In the genomic region with DNA sequence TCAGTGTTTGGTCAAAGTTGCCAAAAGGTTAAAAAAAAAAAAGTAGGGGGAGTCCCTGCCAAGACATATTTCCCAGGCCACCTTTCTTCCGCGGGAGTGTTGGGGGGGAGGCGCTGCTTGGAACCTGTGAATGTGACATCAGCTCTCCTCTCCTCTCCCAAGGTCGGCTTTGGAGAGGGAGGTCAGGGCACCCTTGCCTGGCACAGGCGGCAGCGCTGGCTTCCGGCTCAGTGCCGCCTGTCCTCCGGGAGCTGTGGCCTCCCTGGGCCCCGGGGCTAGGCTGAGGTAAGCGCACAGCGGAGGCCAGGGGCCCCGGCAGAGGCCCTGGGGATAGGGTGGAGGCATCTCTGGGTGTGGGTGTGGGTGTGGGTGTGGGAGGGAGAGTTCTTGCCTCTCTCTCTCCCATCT, we compare ENCODE assay signal across 17 cellular contexts. TPM values are rescaled to one million over a fixed set of nuclear protein-coding genes. Genes with fewer than 3 reads are reported as not detected.
DNase-seq lines count a peak whose midpoint lies in the region; ATAC-seq and TF ChIP-seq lines count a peak whose summit lies in the region.
"Had no signal": no experiment of that assay in that cellular context is flagged by ENCODE, and none has a peak within 500 bp of the region (broad histone marks: within the 10 kb centered on the region; RNA-seq: fewer than 3 reads in every experiment).

No MANE protein-coding gene starts in this region.

- ATAC-seq in activated CD4-positive, alpha-beta T cell treated with anti-CD3 and anti-CD28 coated beads for 36 hours: no peak
- no peak for ATAC-seq in GM19455 (IDR thresholded peaks at IDR 0.05; ENCODE audit: unreplicated experiment)
- ATAC-seq: activated T-helper 17 cell treated with anti-CD3 and anti-CD28 coated beads, Interleukin-2, amount 50 U/mL, for 72 hours; right cardiac atrium; stimulated activated naive CD8-positive, alpha-beta T cell treated with anti-CD3 and anti-CD28 coated beads, Interleukin-15, amount 100 ng/mL, for 72 hours had no signal

- 45% methylated on average over 13 of the region's 13 CpGs for WGBS in prostate gland

- peak overlapping the region; percentile 81 for H3K4me3 Mint-ChIP-seq in Calu3 (ENCODE audit: low read depth, unreplicated experiment)
- H3K4me3 Mint-ChIP-seq in activated CD4-positive, alpha-beta T cell treated with anti-CD3 and anti-CD28 coated beads for 36 hours: no peak overlapping the region
- H3K4me3 Mint-ChIP-seq: central memory CD8-positive, alpha-beta T cell; stimulated activated naive CD8-positive, alpha-beta T cell treated with anti-CD3 and anti-CD28 coated beads, Interleukin-15, amount 100 ng/mL, for 72 hours had no signal

- H3K4me1 Mint-ChIP-seq in Calu3 (ENCODE audit: low read depth, unreplicated experiment): peaks cover 31% of the 10 kb centered on the region
- peaks cover 15% of the 10 kb centered on the region for H3K4me1 Mint-ChIP-seq in activated CD4-positive, alpha-beta T cell treated with anti-CD3 and anti-CD28 coated beads for 36 hours

- H3K36me3 ChIP-seq in prostate gland: no peaks in the 10 kb centered on the region

- TF ChIP-seq CTCF in Calu3 (IDR thresholded peaks at IDR 0.05; ENCODE audit: unreplicated experiment): no peak
- TF ChIP-seq CTCF in epithelial cell of esophagus (IDR thresholded peaks at IDR 0.05; ENCODE audit: insufficient read depth, low read depth, low read length, missing control alignments): no peak
- TF ChIP-seq CTCF in prostate gland (IDR thresholded peaks at IDR 0.05): no peak

- H3K9me3 Mint-ChIP-seq in Calu3 (ENCODE audit: low read depth, unreplicated experiment): no peaks in the 10 kb centered on the region
- H3K9me3 Mint-ChIP-seq in activated CD4-positive, alpha-beta T cell treated with anti-CD3 and anti-CD28 coated beads for 36 hours (ENCODE audit: low read depth): no peaks in the 10 kb centered on the region
- H3K9me3 Mint-ChIP-seq: activated T-helper 17 cell treated with anti-CD3 and anti-CD28 coated beads, Interleukin-2, amount 50 U/mL, for 72 hours; central memory CD8-positive, alpha-beta T cell; stimulated activated naive CD8-positive, alpha-beta T cell treated with anti-CD3 and anti-CD28 coated beads, Interleukin-15, amount 100 ng/mL, for 72 hours had no signal

- H3K27me3 ChIP-seq in prostate gland (replicated peaks; ENCODE audit: insufficient read depth): no peaks in the 10 kb centered on the region

- POLR2A ChIA-PET in activated CD4-positive, alpha-beta T cell treated with anti-CD3 and anti-CD28 coated beads for 36 hours (lab: Charles Lee): interaction anchor here (0.7 kb wide), 1 partner anchor 384 kb away, joined by 5 read pairs; no protein-coding TSS in a partner anchor

- TF ChIP-seq POLR2A in prostate gland (IDR thresholded peaks at IDR 0.05): no peak

- no TSS peak for BruUV-seq in Calu3 (replicated peaks; lab: Mats Ljungman, UMichigan)

- no peaks in the 10 kb centered on the region for H3K9me3 ChIP-seq in prostate gland

- intact Hi-C loops in Calu3 (cut with micrococcal nuclease; ENCODE audit: unreplicated experiment) (loop anchor here (2.0 to 5.0 kb wide), 2 partner anchors 53 to 276 kb away; a partner anchor contains a TSS), prostate gland (cut with DNase I) (loop anchor here (2.0 kb wide), 1 partner anchor 317 kb away; no protein-coding TSS in a partner anchor)
- intact Hi-C loops in activated CD4-positive, alpha-beta T cell treated with anti-CD3 and anti-CD28 coated beads for 36 hours (cut with DNase I, micrococcal nuclease): loop anchor here in 1 of 2 experiments (2.0 to 5.0 kb wide), 2 partner anchors 136 to 703 kb away; no protein-coding TSS in a partner anchor

- H3K27ac ChIP-seq in prostate gland: peak overlapping the region; percentile 66 to 74

- CTCF ChIA-PET in Calu3 (lab: Charles Lee): interaction anchor here (0.7 to 1.6 kb wide), 4 partner anchors 26 to 633 kb away, joined by 3 to 6 read pairs (median 4); no protein-coding TSS in a partner anchor
- CTCF ChIA-PET in activated CD4-positive, alpha-beta T cell treated with anti-CD3 and anti-CD28 coated beads for 36 hours (lab: Charles Lee): interaction anchor here (0.6 to 0.7 kb wide), 2 partner anchors 271 to 1573 kb away, joined by 3 to 6 read pairs; no protein-coding TSS in a partner anchor

- no peaks in the 10 kb centered on the region for H3K4me1 ChIP-seq in prostate gland (replicated peaks)

- no peaks in the 10 kb centered on the region for H3K27me3 Mint-ChIP-seq in Calu3 (ENCODE audit: unreplicated experiment)
- H3K27me3 Mint-ChIP-seq in activated CD4-positive, alpha-beta T cell treated with anti-CD3 and anti-CD28 coated beads for 36 hours: peaks cover 41% of the 10 kb centered on the region

- DNase-seq in Calu3 (peak; percentile 45), NCI-H2029 treated with DMSO at 0.1 percent for 48 hours (lab: John Stamatoyannopoulos, UW) (peak; percentile 30), epithelial cell of esophagus (ENCODE audit: low read depth) (peak; percentile 77), prostate gland (ENCODE audit: low spot score) (peak; percentile 41), COR-L47 (lab: John Stamatoyannopoulos, UW) (no peak), NOMO-1 treated with dmso at 0.1 percent for 144 hours (lab: John Stamatoyannopoulos, UW; ENCODE audit: unreplicated experiment) (no peak)
- no peak for DNase-seq in activated CD4-positive, alpha-beta T cell treated with anti-CD3 and anti-CD28 coated beads for 36 hours
- DNase-seq: activated CD4-positive, CD25-positive, alpha-beta regulatory T cell treated with anti-CD3 and anti-CD28 coated beads, Interleukin-2, amount 50 U/mL, for 72 hours; HCEC 1CT; hypothalamus; NCI-H1436 treated with DMSO at 0.1 percent for 48 hours; stimulated activated naive CD8-positive, alpha-beta T cell treated with anti-CD3 and anti-CD28 coated beads, Interleukin-15, amount 100 ng/mL, for 72 hours; T1000 had no signal

- H3K4me3 ChIP-seq in epithelial cell of esophagus (ENCODE audit: low read length) (peak overlapping the region; percentile 80), prostate gland (peak overlapping the region; percentile 12 to 15)

- peaks cover 64% of the 10 kb centered on the region for H3K36me3 Mint-ChIP-seq in Calu3 (ENCODE audit: insufficient read depth, unreplicated experiment)
- H3K36me3 Mint-ChIP-seq in activated CD4-positive, alpha-beta T cell treated with anti-CD3 and anti-CD28 coated beads for 36 hours (ENCODE audit: low read depth): no peaks in the 10 kb centered on the region

- H3K27ac Mint-ChIP-seq in Calu3 (ENCODE audit: unreplicated experiment): peak overlapping the region; percentile 85
- no peak overlapping the region for H3K27ac Mint-ChIP-seq in activated CD4-positive, alpha-beta T cell treated with anti-CD3 and anti-CD28 coated beads for 36 hours
- H3K27ac Mint-ChIP-seq: activated T-helper 17 cell treated with anti-CD3 and anti-CD28 coated beads, Interleukin-2, amount 50 U/mL, for 72 hours; stimulated activated naive CD8-positive, alpha-beta T cell treated with anti-CD3 and anti-CD28 coated beads, Interleukin-15, amount 100 ng/mL, for 72 hours had no signal

RNA-seq across cellular contexts. Expression of a gene that starts 1.9 kb away (rescaled TPM):
- total RNA-seq in Calu3 (2022) (24.7 and 40.6 TPM in 2 replicates), prostate gland (10 to 100 TPM; 15.6 to 20.4 TPM)
- not detected for total RNA-seq in activated CD4-positive, alpha-beta T cell treated with anti-CD3 and anti-CD28 coated beads for 36 hours

Comparison
In these comparisons a context has a peak if more than half of its experiments do, and no peak if none do; other contexts are left out.
1. DNase-seq: peak in Calu3 (single experiment), NCI-H2029 treated with DMSO at 0.1 percent for 48 hours (single experiment), epithelial cell of esophagus (single experiment) and prostate gland (single experiment); none in COR-L47 (single experiment), activated CD4-positive, alpha-beta T cell treated with anti-CD3 and anti-CD28 coated beads for 36 hours (single experiment) and NOMO-1 treated with dmso at 0.1 percent for 144 hours (single experiment).
2. RNA of a gene that starts 1.9 kb away (total RNA-seq): 24.7 to 40.6 TPM in Calu3 and 15.6 to 20.4 TPM in prostate gland; not detected in activated CD4-positive, alpha-beta T cell treated with anti-CD3 and anti-CD28 coated beads for 36 hours; every median in the first group is over 10 times any median in the second.